In the genomic region with DNA sequence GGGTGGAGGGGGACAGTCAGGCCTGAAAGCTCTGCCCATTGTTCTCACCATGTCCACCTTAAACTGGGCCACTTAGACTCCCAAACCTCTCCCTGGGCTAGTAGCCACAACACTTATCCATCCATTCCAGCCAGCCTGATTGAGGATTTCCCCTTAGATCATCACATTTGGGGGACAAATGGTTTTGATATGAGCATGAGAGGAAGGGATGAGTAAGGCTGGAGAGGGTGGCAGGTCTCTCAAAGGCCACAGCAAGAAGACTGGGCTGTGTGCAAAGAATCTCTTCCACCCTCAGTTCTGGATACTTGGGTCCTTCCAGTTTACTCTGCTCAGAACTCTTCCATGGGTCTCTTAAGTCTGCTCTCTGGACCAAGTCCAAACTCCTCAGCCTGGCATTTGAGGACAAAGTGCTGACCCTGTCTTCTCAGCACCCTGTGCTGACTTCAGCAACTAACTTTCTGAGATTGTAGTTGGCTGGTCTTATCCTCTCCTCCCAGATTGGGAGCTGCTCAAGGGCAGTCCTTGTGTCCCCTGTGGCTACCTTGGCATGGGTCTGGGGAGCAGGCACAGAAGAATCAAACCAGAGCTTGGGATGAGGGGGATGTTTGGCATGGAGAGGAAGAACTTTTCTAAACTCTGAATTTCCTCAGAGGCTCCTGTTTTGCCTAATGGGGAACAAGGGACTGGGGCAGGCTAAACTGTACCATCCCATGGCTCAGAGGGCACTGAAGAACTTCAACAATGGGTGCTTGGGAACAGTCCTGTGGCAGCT, we compare ENCODE assay signal across 11 cellular contexts. TPM values are rescaled to one million over a fixed set of nuclear protein-coding genes. Genes with fewer than 3 reads are reported as not detected.
DNase-seq lines count a peak whose midpoint lies in the region; ATAC-seq lines count a peak whose summit lies in the region.
"Had no signal": no experiment of that assay in that cellular context is flagged by ENCODE, and none has a peak within 500 bp of the region (broad histone marks: within the 10 kb centered on the region; RNA-seq: fewer than 3 reads in every experiment).

No MANE protein-coding gene starts in this region.

- H3K4me1 Mint-ChIP-seq in activated naive CD4-positive, alpha-beta T cell treated with anti-CD3 and anti-CD28 coated beads, Interleukin-2, amount 10 ng/mL, durations not matched to agents 7 days and 5 days: peaks cover 71% of the 10 kb centered on the region
- H3K4me1 Mint-ChIP-seq in activated T-cell treated with anti-CD3 and anti-CD28 coated beads, Interleukin-2, amount 50 U/mL, for 4 hours (ENCODE audit: low read depth): peaks cover 70% of the 10 kb centered on the region

- H3K4me3 Mint-ChIP-seq in activated naive CD4-positive, alpha-beta T cell treated with anti-CD3 and anti-CD28 coated beads, Interleukin-2, amount 10 ng/mL, durations not matched to agents 7 days and 5 days: no peak overlapping the region
- peak overlapping the region; percentile 14 for H3K4me3 Mint-ChIP-seq in activated T-cell treated with anti-CD3 and anti-CD28 coated beads, Interleukin-2, amount 50 U/mL, for 4 hours

- no peak for ATAC-seq in activated T-cell treated with anti-CD3 and anti-CD28 coated beads, Interleukin-2, amount 50 U/mL, for 4 hours
- ATAC-seq in GM21526 (IDR thresholded peaks at IDR 0.05; ENCODE audit: low FRiP score, unreplicated experiment): no peak
- ATAC-seq: heart left ventricle had no signal

- H3K27ac Mint-ChIP-seq in activated naive CD4-positive, alpha-beta T cell treated with anti-CD3 and anti-CD28 coated beads, Interleukin-2, amount 10 ng/mL, durations not matched to agents 7 days and 5 days: peak overlapping the region; percentile 87

- CTCF ChIA-PET in activated naive CD4-positive, alpha-beta T cell treated with anti-CD3 and anti-CD28 coated beads, Interleukin-2, amount 10 ng/mL, durations not matched to agents 7 days and 5 days (lab: Charles Lee): interaction anchor here (0.7 to 5.3 kb wide), 2 partner anchors 10 to 15 kb away, joined by 3 to 64 read pairs; no protein-coding TSS in a partner anchor

- no peak for DNase-seq in activated naive CD4-positive, alpha-beta T cell treated with anti-CD3 and anti-CD28 coated beads, Interleukin-2, amount 10 ng/mL, durations not matched to agents 7 days and 5 days
- no peak for DNase-seq in activated naive CD4-positive, alpha-beta T cell treated with Interleukin-2 at 50 U/mL for 16 hours
- DNase-seq in activated T-cell treated with anti-CD3 and anti-CD28 coated beads, Interleukin-2, amount 50 U/mL, for 4 hours: no peak
- DNase-seq in medulla oblongata (ENCODE audit: extremely low spot score) (peak; percentile 49), NCI-H345 (lab: John Stamatoyannopoulos, UW) (no peak), DMS153 (lab: John Stamatoyannopoulos, UW) (no peak)
- DNase-seq: NCI-H146, T-helper 9 cell had no signal

- peak overlapping the region; percentile 17 for H3K27ac ChIP-seq in temporal lobe (ENCODE audit: low read depth, low read length)

- H3K36me3 Mint-ChIP-seq in activated naive CD4-positive, alpha-beta T cell treated with anti-CD3 and anti-CD28 coated beads, Interleukin-2, amount 10 ng/mL, durations not matched to agents 7 days and 5 days: peaks cover 45% of the 10 kb centered on the region
- peaks cover 9% of the 10 kb centered on the region for H3K36me3 Mint-ChIP-seq in activated T-cell treated with anti-CD3 and anti-CD28 coated beads, Interleukin-2, amount 50 U/mL, for 4 hours (ENCODE audit: insufficient read depth)

- no peaks in the 10 kb centered on the region for H3K9me3 Mint-ChIP-seq in activated naive CD4-positive, alpha-beta T cell treated with anti-CD3 and anti-CD28 coated beads, Interleukin-2, amount 10 ng/mL, durations not matched to agents 7 days and 5 days
- no peaks in the 10 kb centered on the region for H3K9me3 Mint-ChIP-seq in activated T-cell treated with anti-CD3 and anti-CD28 coated beads, Interleukin-2, amount 50 U/mL, for 4 hours

- H3K27me3 Mint-ChIP-seq in activated naive CD4-positive, alpha-beta T cell treated with anti-CD3 and anti-CD28 coated beads, Interleukin-2, amount 10 ng/mL, durations not matched to agents 7 days and 5 days: no peaks in the 10 kb centered on the region
- H3K27me3 Mint-ChIP-seq in activated T-cell treated with anti-CD3 and anti-CD28 coated beads, Interleukin-2, amount 50 U/mL, for 4 hours (ENCODE audit: low read depth): no peaks in the 10 kb centered on the region

RNA-seq across cellular contexts. Expression of a gene that starts 3.2 kb away (rescaled TPM):
- total RNA-seq in activated T-cell treated with anti-CD3 and anti-CD28 coated beads, Interleukin-2, amount 50 U/mL, for 4 hours: 10 to 100 TPM; 64.8 to 72.3 (median 65.3) TPM
- 15.2 TPM for total RNA-seq in temporal lobe

RNA-seq across cellular contexts. Expression of a gene that starts 58.9 kb away (rescaled TPM):
- total RNA-seq in activated T-cell treated with anti-CD3 and anti-CD28 coated beads, Interleukin-2, amount 50 U/mL, for 4 hours: 10 to 100 TPM; 35.9 to 37.4 (median 37.1) TPM
- total RNA-seq in temporal lobe: 8.4 TPM

RNA-seq across cellular contexts. Expression of a gene that starts 59.0 kb away (rescaled TPM):
- total RNA-seq in activated T-cell treated with anti-CD3 and anti-CD28 coated beads, Interleukin-2, amount 50 U/mL, for 4 hours: 10 to 100 TPM; 34.9 to 40.3 (median 39.1) TPM
- 6.4 TPM for total RNA-seq in temporal lobe
